11 cellular contexts compared by ENCODE assay signal in genomic region chr19:55935206-55935605, GRCh38. TPM values are rescaled to one million over a fixed set of nuclear protein-coding genes. Genes with fewer than 3 reads are reported as not detected.
"Had no signal": no experiment of that assay in that cellular context is flagged by ENCODE, and none has a peak within 500 bp of the region (broad histone marks: within the 10 kb centered on the region; RNA-seq: fewer than 3 reads in every experiment).

No MANE protein-coding gene starts in this region.

- H3K4me1 ChIP-seq: HAP-1 had no signal

- H3K27ac ChIP-seq: GM23248 had no signal

- H3K27ac Mint-ChIP-seq: GM23338, H9, HFFc6 had no signal

- ATAC-seq: GM23338, HCT116 had no signal

- H3K4me3 Mint-ChIP-seq: GM23338, H9, HFFc6 had no signal

- H3K36me3 ChIP-seq: HAP-1 had no signal

- DNase-seq: GM23248, GOT3, H7, H9, HCEC 1CT, HFFc6 had no signal

- H3K4me1 Mint-ChIP-seq: GM23338, H9 had no signal

- H3K9me3 ChIP-seq: HAP-1 had no signal

- H3K4me3 ChIP-seq: GM23248, GM23338, HAP-1 had no signal

RNA-seq across cellular contexts. Expression of gene NLRP13, which starts 3.1 kb away (rescaled TPM):
- total RNA-seq: GM23248, GM23338, H1, H4, H7, H9, HFFc6 had no signal

RNA-seq across cellular contexts. Expression of gene NLRP8, which starts 12.4 kb away (rescaled TPM):
- total RNA-seq: GM23248, GM23338, H1, H4, H7, H9, HFFc6 had no signal

RNA-seq across cellular contexts. Expression of gene NLRP5, which starts 51.4 kb away (rescaled TPM):
- total RNA-seq: GM23248, GM23338, H1, H7, H9, HFFc6 had no signal
